ENCODE assay signal across 8 cellular contexts in the genomic region with DNA sequence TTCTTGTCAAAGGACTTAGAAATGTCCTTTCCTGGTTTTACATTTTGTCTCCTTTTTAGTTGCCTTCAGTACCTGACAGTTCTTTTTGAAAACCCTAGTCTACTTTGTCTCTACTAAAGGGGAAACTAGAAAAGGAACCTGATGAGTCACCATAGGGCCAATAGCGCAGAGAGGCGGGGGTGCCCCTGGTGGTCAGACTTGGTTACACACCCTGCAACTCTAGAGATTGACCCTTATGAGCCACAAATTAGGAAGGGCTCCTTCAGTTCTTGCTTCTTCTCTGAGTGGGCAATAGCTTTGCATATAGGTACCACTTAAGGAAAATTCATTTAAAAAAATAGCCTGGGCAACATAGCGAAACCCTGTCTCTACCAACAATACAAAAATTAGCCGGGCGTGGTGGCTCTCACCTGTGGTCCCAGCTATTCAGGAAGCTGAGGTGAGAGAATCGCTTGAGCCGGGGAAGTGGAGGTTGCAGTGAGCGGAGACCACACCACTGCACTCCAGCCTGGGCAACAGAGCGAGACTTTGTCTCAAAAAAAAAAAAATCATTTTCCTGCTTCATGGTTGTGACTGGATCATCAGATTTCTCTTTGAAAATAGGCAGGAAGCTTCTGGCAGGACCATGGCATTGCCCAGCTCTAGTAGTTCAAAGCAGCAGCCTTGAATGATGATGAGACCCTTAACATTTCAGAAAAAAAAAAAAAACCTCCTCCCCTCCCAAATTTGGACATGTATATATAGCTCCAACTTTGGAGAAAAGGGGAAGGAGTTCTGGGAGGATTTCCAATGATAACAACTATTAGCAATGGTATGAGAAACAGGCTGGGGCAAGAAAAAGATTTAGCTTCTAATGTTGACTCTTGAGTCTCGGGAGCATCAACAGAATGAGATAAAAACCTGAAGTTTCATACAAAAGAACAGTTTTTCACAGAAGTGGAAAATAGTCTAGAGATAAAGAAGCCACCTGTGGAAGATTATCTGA. TPM values are rescaled to one million over a fixed set of nuclear protein-coding genes. Genes with fewer than 3 reads are reported as not detected.
A peak's percentile ranks its signal among the peaks of the same experiment; 100 is the strongest.
DNase-seq lines count a peak whose midpoint lies in the region; ATAC-seq and TF ChIP-seq lines count a peak whose summit lies in the region.

No MANE protein-coding gene starts in this region.

- H3K4me3 Mint-ChIP-seq in activated CD4-positive, alpha-beta memory T cell treated with anti-CD3 and anti-CD28 coated beads, Interleukin-2, amount 10 ng/mL, durations not matched to agents 7 days and 5 days, result no peak overlapping the region

- TF ChIP-seq CTCF in AG04450 (IDR thresholded peaks at IDR 0.05; ENCODE audit: low read depth, low read length), result peak; percentile 74

- peaks cover 31% of the 10 kb centered on the region for H3K4me1 Mint-ChIP-seq in activated CD4-positive, alpha-beta memory T cell treated with anti-CD3 and anti-CD28 coated beads, Interleukin-2, amount 10 ng/mL, durations not matched to agents 7 days and 5 days

- peaks cover 58% of the 10 kb centered on the region for H3K36me3 Mint-ChIP-seq in activated CD4-positive, alpha-beta memory T cell treated with anti-CD3 and anti-CD28 coated beads, Interleukin-2, amount 10 ng/mL, durations not matched to agents 7 days and 5 days (ENCODE audit: low read depth)

- H3K9me3 Mint-ChIP-seq in activated CD4-positive, alpha-beta memory T cell treated with anti-CD3 and anti-CD28 coated beads, Interleukin-2, amount 10 ng/mL, durations not matched to agents 7 days and 5 days, result no peaks in the 10 kb centered on the region

- H3K27me3 Mint-ChIP-seq in activated CD4-positive, alpha-beta memory T cell treated with anti-CD3 and anti-CD28 coated beads, Interleukin-2, amount 10 ng/mL, durations not matched to agents 7 days and 5 days, result no peaks in the 10 kb centered on the region

- H3K27me3 ChIP-seq in AG04450 (ENCODE audit: control insufficient read depth, insufficient read depth, low read length), result no peaks in the 10 kb centered on the region

- ATAC-seq in GM18508 (IDR thresholded peaks at IDR 0.05; ENCODE audit: insufficient read depth, unreplicated experiment) (peak; percentile 80), HG02943 (IDR thresholded peaks at IDR 0.05; ENCODE audit: low read depth, unreplicated experiment) (peak; percentile 96)

- H3K9me3 ChIP-seq in AG04450 (ENCODE audit: control insufficient read depth, insufficient read depth, low read length), result peaks cover 19% of the 10 kb centered on the region; the same call in 1 of the 2 replicates

- H3K4me3 ChIP-seq in AG04450 (ENCODE audit: low read depth, low read length), result no peak overlapping the region

- peak overlapping the region; percentile 83 for H3K27ac ChIP-seq in AG04450 (ENCODE audit: low read depth, low read length)

- CTCF ChIA-PET in AG04450 (lab: Charles Lee), result interaction anchor here (0.6 to 3.1 kb wide), 17 partner anchors 10 to 138 kb away, joined by 3 to 18 read pairs (median 6); no protein-coding TSS in a partner anchor
- CTCF ChIA-PET in activated CD4-positive, alpha-beta memory T cell treated with anti-CD3 and anti-CD28 coated beads, Interleukin-2, amount 10 ng/mL, durations not matched to agents 7 days and 5 days (lab: Charles Lee), result interaction anchor here (0.6 to 4.9 kb wide), 34 partner anchors 8 to 1049 kb away, joined by 3 to 58 read pairs (median 4); a partner anchor contains a TSS

- DNase-seq in AG04450 (ENCODE audit: low read depth, low spot score) (peak; percentile 67), NCI-H69 (lab: John Stamatoyannopoulos, UW) (peak; percentile 66), mucosa of gallbladder (ENCODE audit: low spot score) (peak; percentile 78)
- DNase-seq in activated CD4-positive, alpha-beta memory T cell treated with anti-CD3 and anti-CD28 coated beads, Interleukin-2, amount 10 ng/mL, durations not matched to agents 7 days and 5 days, result peak; percentile 84
- DNase-seq in effector CD4-positive, alpha-beta T cell, result peak; percentile 69
- DNase-seq in stimulated activated CD8-positive, alpha-beta memory T cell treated with anti-CD3 and anti-CD28 coated beads, Interleukin-7, amount 100 ng/mL, for 1 hour (ENCODE audit: low read depth in 2 of 2), result peak; percentile 26 to 61

- POLR2A ChIA-PET in AG04450 (lab: Yijun Ruan, JAX), result interaction anchor here (0.7 to 1.7 kb wide), 9 partner anchors 14 to 210 kb away, joined by 3 to 14 read pairs (median 6); a partner anchor contains a TSS
- POLR2A ChIA-PET in activated CD4-positive, alpha-beta memory T cell treated with anti-CD3 and anti-CD28 coated beads, Interleukin-2, amount 10 ng/mL, durations not matched to agents 7 days and 5 days (lab: Charles Lee), result interaction anchor here (0.5 to 3.4 kb wide), 13 partner anchors 13 to 298 kb away, joined by 3 to 20 read pairs (median 4); a partner anchor contains a TSS

- peak overlapping the region; percentile 81 for H3K27ac Mint-ChIP-seq in activated CD4-positive, alpha-beta memory T cell treated with anti-CD3 and anti-CD28 coated beads, Interleukin-2, amount 10 ng/mL, durations not matched to agents 7 days and 5 days

RNA-seq across cellular contexts. Expression of a gene that starts 45.2 kb away (rescaled TPM):
- polyA plus RNA-seq in AG04450 (2011; rRNA removed), result 7.7 and 11.6 TPM in 2 replicates
- 8.7 and 15.6 TPM in 2 replicates for polyA minus RNA-seq in AG04450 (2011; rRNA and poly(A)+ RNA removed)
- total RNA-seq in activated CD4-positive, alpha-beta memory T cell treated with anti-CD3 and anti-CD28 coated beads, Interleukin-2, amount 10 ng/mL, durations not matched to agents 7 days and 5 days, result 10 to 100 TPM; 53.7 to 54.5 TPM
- total RNA-seq in mucosa of gallbladder, result 10.0 TPM
